Comparison of ENCODE assay signal across 1 cellular context in the genomic region with DNA sequence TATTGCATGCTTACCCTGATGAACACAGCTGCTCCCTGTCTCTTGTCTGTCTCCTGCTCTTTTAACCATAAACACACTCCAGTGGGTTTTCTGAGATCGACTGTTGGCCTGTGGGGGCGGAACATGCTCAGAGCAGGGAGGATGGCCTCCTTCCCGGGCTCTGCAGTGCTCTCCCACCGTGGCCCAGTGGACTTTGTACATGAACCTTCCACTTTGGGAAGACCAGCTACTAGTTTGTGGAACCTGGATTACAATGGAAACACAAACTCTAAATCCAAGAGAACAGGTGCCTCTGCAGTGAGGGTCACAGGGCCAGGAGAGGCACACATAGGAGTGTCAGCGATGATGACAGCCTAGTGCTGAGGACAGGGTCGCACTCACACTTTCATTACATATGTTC.
TF ChIP-seq lines count a peak whose summit lies in the region.

No MANE protein-coding gene starts in this region.

TF ChIP-seq in liver, 16 proteins besides CTCF, POLR2A, EP300 and RAD21 (continued from another document):
- TF ChIP-seq, protein P1, sequence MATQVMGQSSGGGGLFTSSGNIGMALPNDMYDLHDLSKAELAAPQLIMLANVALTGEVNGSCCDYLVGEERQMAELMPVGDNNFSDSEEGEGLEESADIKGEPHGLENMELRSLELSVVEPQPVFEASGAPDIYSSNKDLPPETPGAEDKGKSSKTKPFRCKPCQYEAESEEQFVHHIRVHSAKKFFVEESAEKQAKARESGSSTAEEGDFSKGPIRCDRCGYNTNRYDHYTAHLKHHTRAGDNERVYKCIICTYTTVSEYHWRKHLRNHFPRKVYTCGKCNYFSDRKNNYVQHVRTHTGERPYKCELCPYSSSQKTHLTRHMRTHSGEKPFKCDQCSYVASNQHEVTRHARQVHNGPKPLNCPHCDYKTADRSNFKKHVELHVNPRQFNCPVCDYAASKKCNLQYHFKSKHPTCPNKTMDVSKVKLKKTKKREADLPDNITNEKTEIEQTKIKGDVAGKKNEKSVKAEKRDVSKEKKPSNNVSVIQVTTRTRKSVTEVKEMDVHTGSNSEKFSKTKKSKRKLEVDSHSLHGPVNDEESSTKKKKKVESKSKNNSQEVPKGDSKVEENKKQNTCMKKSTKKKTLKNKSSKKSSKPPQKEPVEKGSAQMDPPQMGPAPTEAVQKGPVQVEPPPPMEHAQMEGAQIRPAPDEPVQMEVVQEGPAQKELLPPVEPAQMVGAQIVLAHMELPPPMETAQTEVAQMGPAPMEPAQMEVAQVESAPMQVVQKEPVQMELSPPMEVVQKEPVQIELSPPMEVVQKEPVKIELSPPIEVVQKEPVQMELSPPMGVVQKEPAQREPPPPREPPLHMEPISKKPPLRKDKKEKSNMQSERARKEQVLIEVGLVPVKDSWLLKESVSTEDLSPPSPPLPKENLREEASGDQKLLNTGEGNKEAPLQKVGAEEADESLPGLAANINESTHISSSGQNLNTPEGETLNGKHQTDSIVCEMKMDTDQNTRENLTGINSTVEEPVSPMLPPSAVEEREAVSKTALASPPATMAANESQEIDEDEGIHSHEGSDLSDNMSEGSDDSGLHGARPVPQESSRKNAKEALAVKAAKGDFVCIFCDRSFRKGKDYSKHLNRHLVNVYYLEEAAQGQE (IDR thresholded peaks at IDR 0.05) = peak; percentile 65
- TF ChIP-seq GABPA (IDR thresholded peaks at IDR 0.05 in 1 of 2, conservative IDR thresholded peaks at IDR 0.05 in 1 of 2) (peak in 1 of 2 donors; percentile 42), SP1 (IDR thresholded peaks at IDR 0.05) (peak; percentile 93), TAF1 (conservative IDR thresholded peaks at IDR 0.05) (no peak), FOXA1 (IDR thresholded peaks at IDR 0.05) (peak; percentile 74), JUND (IDR thresholded peaks at IDR 0.05) (peak; percentile 62 to 74), HNF4A (conservative IDR thresholded peaks at IDR 0.05) (peak; percentile 97), NR2F2 (IDR thresholded peaks at IDR 0.05) (peak; percentile 13), EGR1 (IDR thresholded peaks at IDR 0.05; ENCODE audit: low read depth in 2 of 2) (peak; percentile 74 to 97), YY1 (IDR thresholded peaks at IDR 0.05) (peak; percentile 90), RXRA (IDR thresholded peaks at IDR 0.05) (peak; percentile 83 to 97)
- TF ChIP-seq, protein P2, sequence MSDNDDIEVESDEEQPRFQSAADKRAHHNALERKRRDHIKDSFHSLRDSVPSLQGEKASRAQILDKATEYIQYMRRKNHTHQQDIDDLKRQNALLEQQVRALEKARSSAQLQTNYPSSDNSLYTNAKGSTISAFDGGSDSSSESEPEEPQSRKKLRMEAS (IDR thresholded peaks at IDR 0.05) = peak; percentile 96
- TF ChIP-seq, protein P3, sequence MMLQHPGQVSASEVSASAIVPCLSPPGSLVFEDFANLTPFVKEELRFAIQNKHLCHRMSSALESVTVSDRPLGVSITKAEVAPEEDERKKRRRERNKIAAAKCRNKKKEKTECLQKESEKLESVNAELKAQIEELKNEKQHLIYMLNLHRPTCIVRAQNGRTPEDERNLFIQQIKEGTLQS (IDR thresholded peaks at IDR 0.05) = no peak
